ENCODE assay signal across 8 cellular contexts in genomic region chr3:83523470-83524073, GRCh38.
DNase-seq lines count a peak whose midpoint lies in the region; ATAC-seq, FAIRE-seq and TF ChIP-seq lines count a peak whose summit lies in the region.

No MANE protein-coding gene starts in this region.

- no peak for FAIRE-seq in GM19239 (lab: Jason Lieb, UNC)

- TF ChIP-seq CTCF in GM13976 (IDR thresholded peaks at IDR 0.05; ENCODE audit: borderline replicate concordance, control extremely low read depth, extremely low read depth, insufficient read depth, missing control alignments) = peak; percentile 60

- CTCF ChIA-PET in HEK293T (lab: Yijun Ruan, JAX) = no interaction called here

- intact Hi-C loops in sciatic nerve (cut with DNase I) = no loop called here

- POLR2A ChIA-PET in HEK293T (lab: Yijun Ruan, JAX) = no interaction called here

- peak; percentile 17 for DNase-seq in GM13976 (ENCODE audit: low spot score)
- DNase-seq in HEK293T (ENCODE audit: extremely low spot score) = peak; percentile 51
- peak; percentile 27 for DNase-seq in MV-4-11 (lab: John Stamatoyannopoulos, UW)
- peak; percentile 75 for DNase-seq in SK-N-DZ (ENCODE audit: low spot score)
- peak; percentile 71 for DNase-seq in glomerular visceral epithelial cell (ENCODE audit: extremely low spot score)
- DNase-seq in sciatic nerve (ENCODE audit: low spot score) = no peak
- DNase-seq in GM19239 (ENCODE audit: insufficient read length, low spot score) = no peak

- peak; percentile 55 for ATAC-seq in sciatic nerve
- ATAC-seq in HG03469 (IDR thresholded peaks at IDR 0.05; ENCODE audit: unreplicated experiment) = no peak

- in situ Hi-C loops in GM13976 (cut with MboI; ENCODE audit: low sequenced_read_pairs, unreplicated experiment) = no loop called here

TF ChIP-seq in HEK293T, 16 proteins besides CTCF, POLR2A, EP300 and RAD21:
- TF ChIP-seq ELF4 (IDR thresholded peaks at IDR 0.05) (no peak), BHLHE40 (IDR thresholded peaks at IDR 0.05; ENCODE audit: borderline replicate concordance) (no peak), FOXM1 (IDR thresholded peaks at IDR 0.05; ENCODE audit: borderline replicate concordance) (no peak), TARDBP (IDR thresholded peaks at IDR 0.05) (no peak), SUZ12 (IDR thresholded peaks at IDR 0.05) (no peak), ARNT (IDR thresholded peaks at IDR 0.05) (no peak), PKNOX1 (IDR thresholded peaks at IDR 0.05) (no peak), LEF1 (IDR thresholded peaks at IDR 0.05; ENCODE audit: borderline replicate concordance) (no peak), HDGF (IDR thresholded peaks at IDR 0.05; ENCODE audit: borderline replicate concordance) (no peak), L3MBTL2 (conservative IDR thresholded peaks at IDR 0.05) (no peak)

Comparison
In these comparisons a context has a peak if more than half of its experiments do, and no peak if none do; other contexts are left out.
1. DNase-seq: peak in GM13976 (single experiment), HEK293T (single experiment), MV-4-11 (single experiment), SK-N-DZ (single experiment) and glomerular visceral epithelial cell (single experiment); none in sciatic nerve (single experiment) and GM19239 (single experiment).